In the genomic region with DNA sequence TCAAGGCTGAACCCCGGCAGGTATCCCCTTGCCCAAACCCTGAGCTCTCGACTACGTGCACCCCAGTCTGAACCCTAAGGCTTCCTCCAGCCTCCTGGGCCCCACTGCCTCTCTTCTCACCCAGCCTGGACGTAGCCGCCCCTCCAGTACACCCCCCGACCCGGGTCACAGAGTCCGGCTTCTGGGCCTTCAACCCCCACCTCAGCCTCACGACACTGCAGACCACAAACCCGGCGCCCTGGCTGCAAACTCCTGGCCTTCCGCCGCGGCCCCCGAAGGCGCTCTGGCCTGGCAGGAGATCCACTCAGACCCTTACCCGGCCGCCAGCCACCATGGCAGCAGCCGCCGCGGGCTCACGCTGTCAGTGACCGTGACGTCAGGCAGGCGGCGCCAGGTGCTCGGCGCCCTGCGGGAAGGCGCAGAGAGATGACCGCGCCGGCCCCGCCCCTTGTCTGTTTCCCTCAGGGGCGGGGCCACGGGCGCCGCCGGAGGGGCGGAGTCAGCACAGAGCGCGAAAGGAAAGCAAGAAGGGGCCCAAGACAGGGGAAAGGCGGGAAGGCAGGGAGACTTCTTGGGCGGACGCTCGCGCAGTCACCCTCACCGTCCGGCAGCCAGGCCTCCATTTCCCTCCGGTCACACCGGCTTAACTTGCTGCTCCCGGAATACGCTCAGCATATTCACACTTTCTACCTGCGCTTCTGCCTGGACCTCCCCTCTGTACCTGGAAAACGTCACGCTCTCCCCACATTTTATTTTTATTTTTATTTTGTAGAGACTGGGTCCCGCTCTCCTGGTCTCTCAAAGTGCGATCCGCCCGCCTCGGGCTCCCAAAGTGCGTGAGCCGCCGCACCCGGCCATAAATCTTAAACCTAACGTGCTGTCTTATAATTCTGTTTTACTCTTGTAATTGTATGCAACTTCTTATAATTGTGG, we compare ENCODE assay signal across 8 cellular contexts. TPM values are rescaled to one million over a fixed set of nuclear protein-coding genes. Genes with fewer than 3 reads are reported as not detected.
DNase-seq lines count a peak whose midpoint lies in the region; ATAC-seq and TF ChIP-seq lines count a peak whose summit lies in the region.

A gene with protein sequence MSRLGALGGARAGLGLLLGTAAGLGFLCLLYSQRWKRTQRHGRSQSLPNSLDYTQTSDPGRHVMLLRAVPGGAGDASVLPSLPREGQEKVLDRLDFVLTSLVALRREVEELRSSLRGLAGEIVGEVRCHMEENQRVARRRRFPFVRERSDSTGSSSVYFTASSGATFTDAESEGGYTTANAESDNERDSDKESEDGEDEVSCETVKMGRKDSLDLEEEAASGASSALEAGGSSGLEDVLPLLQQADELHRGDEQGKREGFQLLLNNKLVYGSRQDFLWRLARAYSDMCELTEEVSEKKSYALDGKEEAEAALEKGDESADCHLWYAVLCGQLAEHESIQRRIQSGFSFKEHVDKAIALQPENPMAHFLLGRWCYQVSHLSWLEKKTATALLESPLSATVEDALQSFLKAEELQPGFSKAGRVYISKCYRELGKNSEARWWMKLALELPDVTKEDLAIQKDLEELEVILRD (minus strand): TSS at position 372 of the 933 bp plus-strand sequence. CDS start 471 bp downstream, outside the sequence.

- intact Hi-C loops in activated CD4-positive, alpha-beta T cell treated with anti-CD3 and anti-CD28 coated beads for 36 hours (cut with DNase I, micrococcal nuclease): loop anchor here (1.0 to 5.0 kb wide), 18 partner anchors 8 to 662 kb away; a partner anchor contains a TSS

- H3K4me1 Mint-ChIP-seq in activated CD4-positive, alpha-beta T cell treated with anti-CD3 and anti-CD28 coated beads for 36 hours: peaks cover 27% of the 10 kb centered on the region
- peaks cover 25% of the 10 kb centered on the region for H3K4me1 Mint-ChIP-seq in chondrocyte (ENCODE audit: low read depth)

- peak; percentile 84 for ATAC-seq in HG03439 (IDR thresholded peaks at IDR 0.05; ENCODE audit: unreplicated experiment)
- ATAC-seq in activated CD4-positive, alpha-beta T cell treated with anti-CD3 and anti-CD28 coated beads for 36 hours: peak; percentile 92

- no peaks in the 10 kb centered on the region for H3K27me3 Mint-ChIP-seq in activated CD4-positive, alpha-beta T cell treated with anti-CD3 and anti-CD28 coated beads for 36 hours
- no peaks in the 10 kb centered on the region for H3K27me3 Mint-ChIP-seq in chondrocyte (ENCODE audit: low read depth)

- no peaks in the 10 kb centered on the region for H3K9me3 Mint-ChIP-seq in activated CD4-positive, alpha-beta T cell treated with anti-CD3 and anti-CD28 coated beads for 36 hours (ENCODE audit: low read depth)
- H3K9me3 Mint-ChIP-seq in chondrocyte (ENCODE audit: low read depth): no peaks in the 10 kb centered on the region

- peaks cover 24% of the 10 kb centered on the region for H3K36me3 Mint-ChIP-seq in activated CD4-positive, alpha-beta T cell treated with anti-CD3 and anti-CD28 coated beads for 36 hours (ENCODE audit: low read depth)
- peaks cover 2% of the 10 kb centered on the region for H3K36me3 Mint-ChIP-seq in chondrocyte (ENCODE audit: low read depth)

- peak within 1 kb of the TSS; percentile 99 for H3K27ac Mint-ChIP-seq in activated CD4-positive, alpha-beta T cell treated with anti-CD3 and anti-CD28 coated beads for 36 hours
- peak within 1 kb of the TSS; percentile 95 for H3K27ac Mint-ChIP-seq in chondrocyte (ENCODE audit: unreplicated experiment)

- POLR2A ChIA-PET in activated CD4-positive, alpha-beta T cell treated with anti-CD3 and anti-CD28 coated beads for 36 hours (lab: Charles Lee): no interaction called here

- peak within 1 kb of the TSS; percentile 91 for H3K4me3 Mint-ChIP-seq in activated CD4-positive, alpha-beta T cell treated with anti-CD3 and anti-CD28 coated beads for 36 hours
- H3K4me3 Mint-ChIP-seq in chondrocyte (ENCODE audit: unreplicated experiment): peak within 1 kb of the TSS; percentile 91

- TF ChIP-seq POLR2A in GM19193 (IDR thresholded peaks at IDR 0.05; ENCODE audit: extremely low read depth, insufficient read depth, insufficient read length): peak; percentile 91

- peak; percentile 90 to 91 for DNase-seq in AML-193 (lab: John Stamatoyannopoulos, UW)
- peak; percentile 68 for DNase-seq in NCI-H524 treated with DMSO at 0.1 percent for 48 hours (lab: John Stamatoyannopoulos, UW)
- DNase-seq in activated CD4-positive, alpha-beta T cell treated with anti-CD3 and anti-CD28 coated beads for 36 hours: peak; percentile 97
- DNase-seq in chondrocyte (ENCODE audit: low spot score): no peak
- DNase-seq in kidney tubule cell (ENCODE audit: low spot score): peak; percentile 94
- DNase-seq in stimulated activated CD4-positive, alpha-beta T cell treated with anti-CD3 and anti-CD28 coated beads, Interleukin-1b, Interleukin-23, amount 100 ng/mL, for 24 hours (ENCODE audit: low read depth in 4 of 4, low spot score in 1 of 4): peak; percentile 87 to 92 (median 90)

- no peak for TF ChIP-seq CTCF in chondrocyte (IDR thresholded peaks at IDR 0.05)

- CTCF ChIA-PET in activated CD4-positive, alpha-beta T cell treated with anti-CD3 and anti-CD28 coated beads for 36 hours (lab: Charles Lee): interaction anchor here (1.3 kb wide), 1 partner anchor 9 kb away, joined by 3 read pairs; a partner anchor contains a TSS

RNA-seq across cellular contexts. Expression of the gene that starts here (rescaled TPM):
- total RNA-seq in activated CD4-positive, alpha-beta T cell treated with anti-CD3 and anti-CD28 coated beads for 36 hours: 10 to 100 TPM; 12.3 to 18.8 TPM
- total RNA-seq in chondrocyte: 27.5 to 30.1 TPM (median 28.8 TPM) in 3 replicates
